Comparison of ENCODE assay signal across 1 cellular context in the genomic region with DNA sequence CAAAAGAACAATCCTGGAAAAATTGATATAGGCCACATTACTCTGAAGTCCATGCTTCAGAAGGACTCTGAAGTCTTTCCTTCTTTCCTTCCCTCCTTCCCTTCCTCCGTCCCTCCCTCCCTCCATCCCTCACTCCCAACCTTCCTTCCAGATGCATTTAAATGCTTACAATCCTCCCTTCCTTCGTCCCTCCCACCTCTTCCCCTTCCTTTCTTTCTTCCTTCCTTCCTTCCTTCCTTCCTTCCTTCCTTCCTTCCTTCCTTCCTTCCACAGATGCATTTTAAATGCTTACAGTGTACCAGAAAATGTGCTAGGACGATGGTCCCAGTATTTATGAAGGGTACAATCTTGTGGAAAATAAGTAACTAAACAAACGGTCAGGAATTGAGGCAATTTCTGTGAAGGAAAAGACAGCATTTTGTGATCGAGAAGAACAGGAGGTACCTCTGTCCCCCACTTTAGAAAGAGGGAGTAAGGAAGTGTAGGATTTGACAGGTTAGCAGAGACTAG.
TF ChIP-seq lines count a peak whose summit lies in the region.

No MANE protein-coding gene starts in this region.

TF ChIP-seq in IMR-90, 13 proteins besides CTCF, POLR2A, EP300 and RAD21 (continued from another document):
- TF ChIP-seq ELK1 (IDR thresholded peaks at IDR 0.05; ENCODE audit: borderline replicate concordance, low read depth, low read length): no peak
- TF ChIP-seq BHLHE40 (IDR thresholded peaks at IDR 0.05; ENCODE audit: low read depth, low read length): no peak
- TF ChIP-seq FOS (IDR thresholded peaks at IDR 0.05; ENCODE audit: low read depth, low read length): no peak
- no peak for TF ChIP-seq SMC3 (IDR thresholded peaks at IDR 0.05; ENCODE audit: low read depth, low read length)
- TF ChIP-seq USF2 (IDR thresholded peaks at IDR 0.05; ENCODE audit: low read depth, low read length): no peak
- TF ChIP-seq MXI1 (IDR thresholded peaks at IDR 0.05; ENCODE audit: borderline replicate concordance, low read depth, low read length): no peak
- TF ChIP-seq CHD1 (IDR thresholded peaks at IDR 0.05; ENCODE audit: low read depth, low read length): no peak
- TF ChIP-seq NFE2L2 (IDR thresholded peaks at IDR 0.05; ENCODE audit: low read depth, low read length): no peak
- no peak for TF ChIP-seq MAZ (IDR thresholded peaks at IDR 0.05; ENCODE audit: borderline replicate concordance, low read depth, low read length)
